Comparison of ENCODE assay signal across 20 cellular contexts in genomic region chr11:33830903-33831648, GRCh38.
"Had no signal": no experiment of that assay in that cellular context is flagged by ENCODE, and none has a peak within 500 bp of the region (broad histone marks: within the 10 kb centered on the region; RNA-seq: fewer than 3 reads in every experiment).

No MANE protein-coding gene starts in this region.

- H3K4me1 ChIP-seq: colonic mucosa had no signal

- H3K36me3 ChIP-seq: colonic mucosa, suprapubic skin had no signal

- H3K9me3 Mint-ChIP-seq: activated T-helper 2 cell treated with anti-CD3 and anti-CD28 coated beads, Interferon-gamma antibody, Interleukin-2, Interleukin-4, amounts not matched to agents 10 μg/mL and 5 μg/mL and 100 μg/mL, durations not matched to agents 14 hours and 24 hours and 36 hours; nephron; stimulated activated naive CD8-positive, alpha-beta T cell treated with anti-CD3 and anti-CD28 coated beads, Interleukin-15, Interleukin-2, amounts not matched to agents 100 ng/mL and 50 ng/mL, for 24 hours had no signal

- H3K9me3 ChIP-seq: colonic mucosa, suprapubic skin had no signal

- FAIRE-seq: keratinocyte had no signal

- H3K4me3 Mint-ChIP-seq: nephron; stimulated activated naive CD8-positive, alpha-beta T cell treated with anti-CD3 and anti-CD28 coated beads, Interleukin-15, Interleukin-2, amounts not matched to agents 100 ng/mL and 50 ng/mL, for 24 hours had no signal

- DNase-seq: activated CD4-positive, alpha-beta T cell treated with anti-CD3 and anti-CD28 coated beads, Interleukin-2, amount 50 U/mL, for 48 hours; activated naive CD4-positive, alpha-beta T cell treated with anti-CD3 and anti-CD28 coated beads, Interleukin-2, amount 50 U/mL, for 16 hours; activated T-cell treated with anti-CD3 and anti-CD28 coated beads, Interleukin-2, amount 50 U/mL, for 1 hour; central memory CD4-positive, alpha-beta T cell; colonic mucosa; effector CD4-positive, alpha-beta T cell; hippocampal formation; left ventricle myocardium superior; mesendoderm; nucleus accumbens; posterior cingulate gyrus; stimulated activated CD4-positive, alpha-beta T cell treated with anti-CD3 and anti-CD28 coated beads, Interleukin-4, amount 100 ng/mL, for 4 hours; trophoblast cell had no signal

- H3K27ac ChIP-seq: colonic mucosa, skin epidermis, suprapubic skin, VCaP had no signal

- H3K4me3 ChIP-seq: colonic mucosa, skin epidermis, suprapubic skin had no signal

- H3K27ac Mint-ChIP-seq: activated T-helper 2 cell treated with anti-CD3 and anti-CD28 coated beads, Interferon-gamma antibody, Interleukin-2, Interleukin-4, amounts not matched to agents 10 μg/mL and 5 μg/mL and 100 μg/mL, durations not matched to agents 14 hours and 24 hours and 36 hours; nephron; stimulated activated naive CD8-positive, alpha-beta T cell treated with anti-CD3 and anti-CD28 coated beads, Interleukin-15, Interleukin-2, amounts not matched to agents 100 ng/mL and 50 ng/mL, for 24 hours had no signal
